Comparison of ENCODE assay signal across 1 cellular context in the genomic region with DNA sequence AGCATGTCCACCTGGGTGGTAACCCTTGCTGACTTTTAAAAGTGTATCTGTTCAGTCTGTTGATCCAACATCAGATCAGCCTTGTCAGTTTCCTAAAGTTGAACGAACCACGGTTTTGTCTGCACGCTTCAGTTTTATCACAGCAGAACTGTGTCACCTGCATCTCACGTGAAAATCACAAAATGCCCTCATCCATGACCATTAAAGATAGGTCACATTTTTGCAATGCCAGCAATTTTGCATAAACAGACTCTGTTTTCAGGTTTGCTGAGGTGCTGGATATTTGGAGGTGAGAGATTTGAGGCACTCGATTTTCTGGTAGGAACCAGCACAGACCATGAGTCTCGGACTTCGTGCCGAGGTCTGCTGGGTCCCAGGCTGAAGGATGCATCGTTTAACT.
TF ChIP-seq lines count a peak whose summit lies in the region.

No MANE protein-coding gene starts in this region.

TF ChIP-seq in K562, 482 proteins besides CTCF, POLR2A, EP300 and RAD21 (continued from another document):
- TF ChIP-seq SPI1 (IDR thresholded peaks at IDR 0.05; ENCODE audit: borderline replicate concordance, low read depth, low read length) (no peak), ZBTB8A (IDR thresholded peaks at IDR 0.05; ENCODE audit: partially characterized antibody) (no peak), MAFG (tag; conservative IDR thresholded peaks at IDR 0.05) (peak; percentile 68), C11orf30 (IDR thresholded peaks at IDR 0.05; ENCODE audit: low read depth) (peak; percentile 84), ZNF316 (IDR thresholded peaks at IDR 0.05) (peak; percentile 91), CBFA2T2 (conservative IDR thresholded peaks at IDR 0.05) (no peak), MAFK (IDR thresholded peaks at IDR 0.05; ENCODE audit: low read length) (peak; percentile 68), ZNF584 (CRISPR knock-in tag; IDR thresholded peaks at IDR 0.05; ENCODE audit: low read depth) (no peak), MAFF (IDR thresholded peaks at IDR 0.05; ENCODE audit: low read length) (peak; percentile 80)
- TF ChIP-seq, protein P1, sequence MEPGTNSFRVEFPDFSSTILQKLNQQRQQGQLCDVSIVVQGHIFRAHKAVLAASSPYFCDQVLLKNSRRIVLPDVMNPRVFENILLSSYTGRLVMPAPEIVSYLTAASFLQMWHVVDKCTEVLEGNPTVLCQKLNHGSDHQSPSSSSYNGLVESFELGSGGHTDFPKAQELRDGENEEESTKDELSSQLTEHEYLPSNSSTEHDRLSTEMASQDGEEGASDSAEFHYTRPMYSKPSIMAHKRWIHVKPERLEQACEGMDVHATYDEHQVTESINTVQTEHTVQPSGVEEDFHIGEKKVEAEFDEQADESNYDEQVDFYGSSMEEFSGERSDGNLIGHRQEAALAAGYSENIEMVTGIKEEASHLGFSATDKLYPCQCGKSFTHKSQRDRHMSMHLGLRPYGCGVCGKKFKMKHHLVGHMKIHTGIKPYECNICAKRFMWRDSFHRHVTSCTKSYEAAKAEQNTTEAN (CRISPR knock-in tag; IDR thresholded peaks at IDR 0.05) = no peak
- TF ChIP-seq, protein P2, sequence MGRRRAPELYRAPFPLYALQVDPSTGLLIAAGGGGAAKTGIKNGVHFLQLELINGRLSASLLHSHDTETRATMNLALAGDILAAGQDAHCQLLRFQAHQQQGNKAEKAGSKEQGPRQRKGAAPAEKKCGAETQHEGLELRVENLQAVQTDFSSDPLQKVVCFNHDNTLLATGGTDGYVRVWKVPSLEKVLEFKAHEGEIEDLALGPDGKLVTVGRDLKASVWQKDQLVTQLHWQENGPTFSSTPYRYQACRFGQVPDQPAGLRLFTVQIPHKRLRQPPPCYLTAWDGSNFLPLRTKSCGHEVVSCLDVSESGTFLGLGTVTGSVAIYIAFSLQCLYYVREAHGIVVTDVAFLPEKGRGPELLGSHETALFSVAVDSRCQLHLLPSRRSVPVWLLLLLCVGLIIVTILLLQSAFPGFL (CRISPR knock-in tag; IDR thresholded peaks at IDR 0.05) = no peak
- TF ChIP-seq, protein P3, sequence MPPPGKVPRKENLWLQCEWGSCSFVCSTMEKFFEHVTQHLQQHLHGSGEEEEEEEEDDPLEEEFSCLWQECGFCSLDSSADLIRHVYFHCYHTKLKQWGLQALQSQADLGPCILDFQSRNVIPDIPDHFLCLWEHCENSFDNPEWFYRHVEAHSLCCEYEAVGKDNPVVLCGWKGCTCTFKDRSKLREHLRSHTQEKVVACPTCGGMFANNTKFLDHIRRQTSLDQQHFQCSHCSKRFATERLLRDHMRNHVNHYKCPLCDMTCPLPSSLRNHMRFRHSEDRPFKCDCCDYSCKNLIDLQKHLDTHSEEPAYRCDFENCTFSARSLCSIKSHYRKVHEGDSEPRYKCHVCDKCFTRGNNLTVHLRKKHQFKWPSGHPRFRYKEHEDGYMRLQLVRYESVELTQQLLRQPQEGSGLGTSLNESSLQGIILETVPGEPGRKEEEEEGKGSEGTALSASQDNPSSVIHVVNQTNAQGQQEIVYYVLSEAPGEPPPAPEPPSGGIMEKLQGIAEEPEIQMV (tag; conservative IDR thresholded peaks at IDR 0.05; ENCODE audit: low read depth) = no peak
